Comparison of ENCODE assay signal across 7 cellular contexts in genomic region chr12:49111206-49111605, GRCh38. TPM values are rescaled to one million over a fixed set of nuclear protein-coding genes. Genes with fewer than 3 reads are reported as not detected.
DNase-seq lines count a peak whose midpoint lies in the region; ATAC-seq, FAIRE-seq and TF ChIP-seq lines count a peak whose summit lies in the region.

No MANE protein-coding gene starts in this region.

- H3K27me3 Mint-ChIP-seq in T-cell (no peaks in the 10 kb centered on the region), glutamatergic neuron (ENCODE audit: unreplicated experiment) (peaks cover 7% of the 10 kb centered on the region)
- H3K27me3 Mint-ChIP-seq in stimulated activated memory B cell treated with anti-CD40 and anti-IgM and Interleukin-4, amounts not matched to agents 10 μg/mL and 1 μg/mL and 100 μg/mL, for 72 hours = no peaks in the 10 kb centered on the region

- ATAC-seq in T-cell (replicated peaks in 1 of 4) (no peak), GM18873 (IDR thresholded peaks at IDR 0.05; ENCODE audit: low FRiP score, unreplicated experiment) (no peak)
- no peak for ATAC-seq in stimulated activated memory B cell treated with anti-CD40 and anti-IgM and Interleukin-4, amounts not matched to agents 10 μg/mL and 1 μg/mL and 100 μg/mL, for 72 hours

- H3K9me3 Mint-ChIP-seq in T-cell (no peaks in the 10 kb centered on the region), glutamatergic neuron (ENCODE audit: unreplicated experiment) (peaks cover 12% of the 10 kb centered on the region)
- H3K9me3 Mint-ChIP-seq in stimulated activated memory B cell treated with anti-CD40 and anti-IgM and Interleukin-4, amounts not matched to agents 10 μg/mL and 1 μg/mL and 100 μg/mL, for 72 hours = no peaks in the 10 kb centered on the region

- H3K4me1 Mint-ChIP-seq in T-cell (peaks cover 40 to 44% (median 43%) of the 10 kb centered on the region in 3 donors), glutamatergic neuron (ENCODE audit: low read depth, unreplicated experiment) (peaks cover 9% of the 10 kb centered on the region)
- H3K4me1 Mint-ChIP-seq in stimulated activated memory B cell treated with anti-CD40 and anti-IgM and Interleukin-4, amounts not matched to agents 10 μg/mL and 1 μg/mL and 100 μg/mL, for 72 hours = peaks cover 35% of the 10 kb centered on the region

- peak overlapping the region; percentile 92 for H3K4me3 ChIP-seq in H7 (ENCODE audit: insufficient read depth, low read depth, low read length)

- peak overlapping the region; percentile 99 for H3K4me3 Mint-ChIP-seq in T-cell
- H3K4me3 Mint-ChIP-seq in glutamatergic neuron (ENCODE audit: unreplicated experiment) = peak overlapping the region; percentile 98
- H3K4me3 Mint-ChIP-seq in stimulated activated memory B cell treated with anti-CD40 and anti-IgM and Interleukin-4, amounts not matched to agents 10 μg/mL and 1 μg/mL and 100 μg/mL, for 72 hours = peak overlapping the region; percentile 96

- POLR2A ChIA-PET in T-cell (lab: Charles Lee) = interaction anchor here in 1 of 2 donors (1.4 to 2.1 kb wide), 2 partner anchors 19 to 79 kb away, joined by 3 to 14 read pairs; partner anchors contain the start of gene TUBA1B

- peaks cover 2% of the 10 kb centered on the region for H3K36me3 ChIP-seq in H7 (replicated peaks; ENCODE audit: control insufficient read depth, insufficient read depth, low read length)

- H3K27ac Mint-ChIP-seq in T-cell = peak overlapping the region; percentile 99
- H3K27ac Mint-ChIP-seq in glutamatergic neuron (ENCODE audit: unreplicated experiment) = peak overlapping the region; percentile 99
- H3K27ac Mint-ChIP-seq in stimulated activated memory B cell treated with anti-CD40 and anti-IgM and Interleukin-4, amounts not matched to agents 10 μg/mL and 1 μg/mL and 100 μg/mL, for 72 hours = peak overlapping the region; percentile 93

- CTCF ChIA-PET in T-cell (lab: Charles Lee) = interaction anchor here (0.5 to 4.5 kb wide), 12 partner anchors 11 to 717 kb away, joined by 3 to 54 read pairs (median 4); partner anchors contain the start of genes NCKAP5L (in 1 of the 2), RHEBL1 (in 1 of the 2) and TUBA1B (in 1 of the 2)

- H3K36me3 Mint-ChIP-seq in T-cell (peaks cover 6% of the 10 kb centered on the region), glutamatergic neuron (ENCODE audit: unreplicated experiment) (no peaks in the 10 kb centered on the region)
- H3K36me3 Mint-ChIP-seq in stimulated activated memory B cell treated with anti-CD40 and anti-IgM and Interleukin-4, amounts not matched to agents 10 μg/mL and 1 μg/mL and 100 μg/mL, for 72 hours = peaks cover under 1% of the 10 kb centered on the region

- no peaks in the 10 kb centered on the region for H3K27me3 ChIP-seq in H7 (ENCODE audit: control insufficient read depth, insufficient read depth, low read length)

- DNase-seq in H7 (no peak), T-cell (no peak), glutamatergic neuron (no peak), D721Med (ENCODE audit: insufficient read length, low spot score) (no peak), GOT3 (lab: John Stamatoyannopoulos, UW) (no peak)

- FAIRE-seq in D721Med (lab: Jason Lieb, UNC) = no peak

- TF ChIP-seq CTCF in glutamatergic neuron (IDR thresholded peaks at IDR 0.05; ENCODE audit: partially characterized antibody, unreplicated experiment) = no peak
- TF ChIP-seq CTCF in D721Med (IDR thresholded peaks at IDR 0.05; ENCODE audit: insufficient read depth, missing control alignments) = no peak

RNA-seq across cellular contexts. Expression of gene LMBR1L, which starts 0.6 kb away (rescaled TPM):
- total RNA-seq in H7 (2014; rRNA removed; shearing (Covaris generic)) = 63.0 and 75.6 TPM in 2 replicates
- total RNA-seq in T-cell (100 to 1,000 TPM; 159 to 302 (median 224) TPM), glutamatergic neuron (ENCODE audit: unreplicated experiment) (371 TPM)

RNA-seq across cellular contexts. Expression of gene DHH, which starts 16.6 kb away (rescaled TPM):
- not detected in 2 replicates for total RNA-seq in H7 (2014; rRNA removed; shearing (Covaris generic))
- total RNA-seq in T-cell = under 1 TPM; 0.12 to 0.45 (median 0.38) TPM
- 1.2 TPM for total RNA-seq in glutamatergic neuron (ENCODE audit: unreplicated experiment)

RNA-seq across cellular contexts. Expression of gene TUBA1B, which starts 20.0 kb away (rescaled TPM):
- 3,556 and 4,028 TPM in 2 replicates for total RNA-seq in H7 (2014; rRNA removed; shearing (Covaris generic))
- total RNA-seq in T-cell = 100 to 1,000 TPM; 167 to 232 (median 205) TPM
- 924 TPM for total RNA-seq in glutamatergic neuron (ENCODE audit: unreplicated experiment)

RNA-seq across cellular contexts. Expression of gene RHEBL1, which starts 41.4 kb away (rescaled TPM):
- total RNA-seq in H7 (2014; rRNA removed; shearing (Covaris generic)) = 5.5 and 7.1 TPM in 2 replicates
- total RNA-seq in T-cell (1 to 10 TPM; 2.3 to 5.3 (median 2.5) TPM), glutamatergic neuron (ENCODE audit: unreplicated experiment) (2.3 TPM)

RNA-seq across cellular contexts. Expression of gene KMT2D, which starts 50.6 kb away (rescaled TPM):
- 16.2 and 20.8 TPM in 2 replicates for total RNA-seq in H7 (2014; rRNA removed; shearing (Covaris generic))
- 100 to 1,000 TPM; 135 to 161 (median 152) TPM for total RNA-seq in T-cell
- 144 TPM for total RNA-seq in glutamatergic neuron (ENCODE audit: unreplicated experiment)
